ENCODE assay signal across 1 cellular context in the genomic region with DNA sequence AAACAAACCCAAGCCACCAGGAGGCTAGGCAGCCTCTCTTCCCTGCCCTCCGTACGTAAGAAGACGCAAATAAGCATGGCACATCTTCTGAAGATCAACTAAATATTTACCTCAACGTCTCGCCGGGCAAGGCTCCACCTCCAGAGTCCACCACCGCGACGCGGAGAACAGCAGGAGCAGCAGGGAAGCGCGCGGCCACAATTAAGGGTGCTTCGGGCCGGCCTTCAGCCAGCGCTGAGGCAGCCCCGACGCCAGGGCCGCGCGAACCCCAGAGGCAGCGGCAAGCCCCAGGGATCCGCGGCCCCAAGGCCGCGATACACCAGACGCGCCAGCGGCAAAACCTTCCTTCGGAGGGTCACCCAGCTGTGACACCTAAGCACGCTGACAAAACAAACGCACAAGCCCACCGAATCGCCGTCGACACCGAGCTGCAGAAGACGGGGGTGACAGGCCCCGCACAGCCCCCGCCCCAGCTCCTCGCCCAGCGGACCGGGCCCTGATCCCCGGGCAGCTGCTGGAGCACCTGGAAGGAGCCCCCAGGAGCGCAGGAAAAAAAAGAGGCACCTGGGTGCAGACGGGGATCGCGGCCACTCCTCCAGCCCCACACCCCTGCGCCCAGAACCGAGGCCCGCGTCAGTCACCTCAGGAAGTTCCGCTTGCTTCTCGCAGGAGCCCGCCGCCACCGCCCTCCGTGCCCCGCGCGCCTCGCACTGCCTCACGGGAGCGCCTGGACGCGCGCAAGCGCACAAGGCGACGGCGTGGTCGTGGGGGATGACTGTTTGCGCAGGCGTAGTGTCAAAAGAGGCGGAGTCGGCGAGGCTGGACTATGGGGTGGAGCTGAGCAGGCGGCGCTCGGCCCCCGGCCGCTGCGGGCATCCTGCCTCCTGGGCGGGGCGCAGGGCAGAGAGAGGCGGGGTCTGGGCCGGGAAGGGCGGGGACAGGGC.
TF ChIP-seq lines count a peak whose summit lies in the region.

A gene with protein sequence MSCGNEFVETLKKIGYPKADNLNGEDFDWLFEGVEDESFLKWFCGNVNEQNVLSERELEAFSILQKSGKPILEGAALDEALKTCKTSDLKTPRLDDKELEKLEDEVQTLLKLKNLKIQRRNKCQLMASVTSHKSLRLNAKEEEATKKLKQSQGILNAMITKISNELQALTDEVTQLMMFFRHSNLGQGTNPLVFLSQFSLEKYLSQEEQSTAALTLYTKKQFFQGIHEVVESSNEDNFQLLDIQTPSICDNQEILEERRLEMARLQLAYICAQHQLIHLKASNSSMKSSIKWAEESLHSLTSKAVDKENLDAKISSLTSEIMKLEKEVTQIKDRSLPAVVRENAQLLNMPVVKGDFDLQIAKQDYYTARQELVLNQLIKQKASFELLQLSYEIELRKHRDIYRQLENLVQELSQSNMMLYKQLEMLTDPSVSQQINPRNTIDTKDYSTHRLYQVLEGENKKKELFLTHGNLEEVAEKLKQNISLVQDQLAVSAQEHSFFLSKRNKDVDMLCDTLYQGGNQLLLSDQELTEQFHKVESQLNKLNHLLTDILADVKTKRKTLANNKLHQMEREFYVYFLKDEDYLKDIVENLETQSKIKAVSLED (minus strand): TSS at position 712 of the 944 bp plus-strand sequence. CDS start 1,175 bp downstream, outside the sequence.
Gene POLN (minus strand): TSS at position 712 of the 944 bp plus-strand sequence. CDS start 12,890 bp downstream, outside the sequence.

TF ChIP-seq in HepG2, 621 proteins besides CTCF, POLR2A, EP300 and RAD21 (continued from another document and continues in another):
- TF ChIP-seq ZBED4 (CRISPR knock-in tag; IDR thresholded peaks at IDR 0.05; ENCODE audit: borderline replicate concordance) (0 out of 2 replicates have a peak, but pooled peaks have one; percentile 52), MIER3 (CRISPR knock-in tag; IDR thresholded peaks at IDR 0.05; ENCODE audit: borderline replicate concordance) (0 out of 2 replicates have a peak, but pooled peaks have one; percentile 32), SRSF1 (optimal IDR thresholded peaks at IDR 0.05; ENCODE audit: low read depth, low read length) (peak; percentile 79), ASH2L (IDR thresholded peaks at IDR 0.05; ENCODE audit: insufficient read length, low read depth, low read length) (peak; percentile 86), ZNF629 (CRISPR knock-in tag; conservative IDR thresholded peaks at IDR 0.05) (no peak), TFE3 (CRISPR knock-in tag; IDR thresholded peaks at IDR 0.05) (no peak; the same call in 1 of the 2 replicates), ZNF530 (CRISPR knock-in tag; IDR thresholded peaks at IDR 0.05; ENCODE audit: low read depth) (no peak), ZNF546 (CRISPR knock-in tag; conservative IDR thresholded peaks at IDR 0.05) (0 out of 2 replicates have a peak, but pooled peaks have one; percentile 43), FOXC1 (CRISPR knock-in tag; IDR thresholded peaks at IDR 0.05; ENCODE audit: borderline replicate concordance) (no peak), ZNF138 (CRISPR knock-in tag; IDR thresholded peaks at IDR 0.05; ENCODE audit: low read depth) (peak; percentile 33; the same call in 1 of the 2 replicates), EEA1 (CRISPR knock-in tag; IDR thresholded peaks at IDR 0.05; ENCODE audit: borderline replicate concordance) (peak; percentile 50; the same call in 1 of the 2 replicates), HDAC6 (IDR thresholded peaks at IDR 0.05; ENCODE audit: low read depth, low read length) (no peak), NFKBIZ (CRISPR knock-in tag; IDR thresholded peaks at IDR 0.05) (no peak), AKNA (CRISPR knock-in tag; IDR thresholded peaks at IDR 0.05; ENCODE audit: borderline replicate concordance) (no peak), ZNF274 (CRISPR knock-in tag; IDR thresholded peaks at IDR 0.05) (peak; percentile 43; the same call in 1 of the 2 replicates), MTA3 (CRISPR knock-in tag; IDR thresholded peaks at IDR 0.05) (0 out of 2 replicates have a peak, but pooled peaks have one; percentile 49), NFYB (CRISPR knock-in tag; IDR thresholded peaks at IDR 0.05) (peak; percentile 19; the same call in 1 of the 2 replicates)
- TF ChIP-seq, protein P1, sequence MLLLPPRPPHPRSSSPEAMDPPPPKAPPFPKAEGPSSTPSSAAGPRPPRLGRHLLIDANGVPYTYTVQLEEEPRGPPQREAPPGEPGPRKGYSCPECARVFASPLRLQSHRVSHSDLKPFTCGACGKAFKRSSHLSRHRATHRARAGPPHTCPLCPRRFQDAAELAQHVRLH (CRISPR knock-in tag; IDR thresholded peaks at IDR 0.05; ENCODE audit: borderline replicate concordance, low read depth), result 0 out of 2 replicates have a peak, but pooled peaks have one; percentile 41
- TF ChIP-seq, protein P2, sequence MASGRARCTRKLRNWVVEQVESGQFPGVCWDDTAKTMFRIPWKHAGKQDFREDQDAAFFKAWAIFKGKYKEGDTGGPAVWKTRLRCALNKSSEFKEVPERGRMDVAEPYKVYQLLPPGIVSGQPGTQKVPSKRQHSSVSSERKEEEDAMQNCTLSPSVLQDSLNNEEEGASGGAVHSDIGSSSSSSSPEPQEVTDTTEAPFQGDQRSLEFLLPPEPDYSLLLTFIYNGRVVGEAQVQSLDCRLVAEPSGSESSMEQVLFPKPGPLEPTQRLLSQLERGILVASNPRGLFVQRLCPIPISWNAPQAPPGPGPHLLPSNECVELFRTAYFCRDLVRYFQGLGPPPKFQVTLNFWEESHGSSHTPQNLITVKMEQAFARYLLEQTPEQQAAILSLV (CRISPR knock-in tag; IDR thresholded peaks at IDR 0.05; ENCODE audit: borderline replicate concordance), result no peak
- TF ChIP-seq, protein P3, sequence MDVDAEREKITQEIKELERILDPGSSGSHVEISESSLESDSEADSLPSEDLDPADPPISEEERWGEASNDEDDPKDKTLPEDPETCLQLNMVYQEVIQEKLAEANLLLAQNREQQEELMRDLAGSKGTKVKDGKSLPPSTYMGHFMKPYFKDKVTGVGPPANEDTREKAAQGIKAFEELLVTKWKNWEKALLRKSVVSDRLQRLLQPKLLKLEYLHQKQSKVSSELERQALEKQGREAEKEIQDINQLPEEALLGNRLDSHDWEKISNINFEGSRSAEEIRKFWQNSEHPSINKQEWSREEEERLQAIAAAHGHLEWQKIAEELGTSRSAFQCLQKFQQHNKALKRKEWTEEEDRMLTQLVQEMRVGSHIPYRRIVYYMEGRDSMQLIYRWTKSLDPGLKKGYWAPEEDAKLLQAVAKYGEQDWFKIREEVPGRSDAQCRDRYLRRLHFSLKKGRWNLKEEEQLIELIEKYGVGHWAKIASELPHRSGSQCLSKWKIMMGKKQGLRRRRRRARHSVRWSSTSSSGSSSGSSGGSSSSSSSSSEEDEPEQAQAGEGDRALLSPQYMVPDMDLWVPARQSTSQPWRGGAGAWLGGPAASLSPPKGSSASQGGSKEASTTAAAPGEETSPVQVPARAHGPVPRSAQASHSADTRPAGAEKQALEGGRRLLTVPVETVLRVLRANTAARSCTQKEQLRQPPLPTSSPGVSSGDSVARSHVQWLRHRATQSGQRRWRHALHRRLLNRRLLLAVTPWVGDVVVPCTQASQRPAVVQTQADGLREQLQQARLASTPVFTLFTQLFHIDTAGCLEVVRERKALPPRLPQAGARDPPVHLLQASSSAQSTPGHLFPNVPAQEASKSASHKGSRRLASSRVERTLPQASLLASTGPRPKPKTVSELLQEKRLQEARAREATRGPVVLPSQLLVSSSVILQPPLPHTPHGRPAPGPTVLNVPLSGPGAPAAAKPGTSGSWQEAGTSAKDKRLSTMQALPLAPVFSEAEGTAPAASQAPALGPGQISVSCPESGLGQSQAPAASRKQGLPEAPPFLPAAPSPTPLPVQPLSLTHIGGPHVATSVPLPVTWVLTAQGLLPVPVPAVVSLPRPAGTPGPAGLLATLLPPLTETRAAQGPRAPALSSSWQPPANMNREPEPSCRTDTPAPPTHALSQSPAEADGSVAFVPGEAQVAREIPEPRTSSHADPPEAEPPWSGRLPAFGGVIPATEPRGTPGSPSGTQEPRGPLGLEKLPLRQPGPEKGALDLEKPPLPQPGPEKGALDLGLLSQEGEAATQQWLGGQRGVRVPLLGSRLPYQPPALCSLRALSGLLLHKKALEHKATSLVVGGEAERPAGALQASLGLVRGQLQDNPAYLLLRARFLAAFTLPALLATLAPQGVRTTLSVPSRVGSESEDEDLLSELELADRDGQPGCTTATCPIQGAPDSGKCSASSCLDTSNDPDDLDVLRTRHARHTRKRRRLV (CRISPR knock-in tag; IDR thresholded peaks at IDR 0.05), result no peak
- TF ChIP-seq, protein P4, sequence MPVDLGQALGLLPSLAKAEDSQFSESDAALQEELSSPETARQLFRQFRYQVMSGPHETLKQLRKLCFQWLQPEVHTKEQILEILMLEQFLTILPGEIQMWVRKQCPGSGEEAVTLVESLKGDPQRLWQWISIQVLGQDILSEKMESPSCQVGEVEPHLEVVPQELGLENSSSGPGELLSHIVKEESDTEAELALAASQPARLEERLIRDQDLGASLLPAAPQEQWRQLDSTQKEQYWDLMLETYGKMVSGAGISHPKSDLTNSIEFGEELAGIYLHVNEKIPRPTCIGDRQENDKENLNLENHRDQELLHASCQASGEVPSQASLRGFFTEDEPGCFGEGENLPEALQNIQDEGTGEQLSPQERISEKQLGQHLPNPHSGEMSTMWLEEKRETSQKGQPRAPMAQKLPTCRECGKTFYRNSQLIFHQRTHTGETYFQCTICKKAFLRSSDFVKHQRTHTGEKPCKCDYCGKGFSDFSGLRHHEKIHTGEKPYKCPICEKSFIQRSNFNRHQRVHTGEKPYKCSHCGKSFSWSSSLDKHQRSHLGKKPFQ (CRISPR knock-in tag; IDR thresholded peaks at IDR 0.05; ENCODE audit: insufficient replicate concordance), result no peak
- TF ChIP-seq, protein P5, sequence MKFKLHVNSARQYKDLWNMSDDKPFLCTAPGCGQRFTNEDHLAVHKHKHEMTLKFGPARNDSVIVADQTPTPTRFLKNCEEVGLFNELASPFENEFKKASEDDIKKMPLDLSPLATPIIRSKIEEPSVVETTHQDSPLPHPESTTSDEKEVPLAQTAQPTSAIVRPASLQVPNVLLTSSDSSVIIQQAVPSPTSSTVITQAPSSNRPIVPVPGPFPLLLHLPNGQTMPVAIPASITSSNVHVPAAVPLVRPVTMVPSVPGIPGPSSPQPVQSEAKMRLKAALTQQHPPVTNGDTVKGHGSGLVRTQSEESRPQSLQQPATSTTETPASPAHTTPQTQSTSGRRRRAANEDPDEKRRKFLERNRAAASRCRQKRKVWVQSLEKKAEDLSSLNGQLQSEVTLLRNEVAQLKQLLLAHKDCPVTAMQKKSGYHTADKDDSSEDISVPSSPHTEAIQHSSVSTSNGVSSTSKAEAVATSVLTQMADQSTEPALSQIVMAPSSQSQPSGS (CRISPR knock-in tag; IDR thresholded peaks at IDR 0.05), result no peak
